ENCODE assay signal across 21 cellular contexts in genomic region chr7:52696183-52696582, GRCh38.
"Had no signal": no experiment of that assay in that cellular context is flagged by ENCODE, and none has a peak within 500 bp of the region (broad histone marks: within the 10 kb centered on the region; RNA-seq: fewer than 3 reads in every experiment).

No MANE protein-coding gene starts in this region.

- FAIRE-seq: frontal cortex, keratinocyte had no signal

- H3K4me1 Mint-ChIP-seq: activated naive CD8-positive, alpha-beta T cell treated with anti-CD3 and anti-CD28 coated beads, Interleukin-2, amount 10 ng/mL, durations not matched to agents 7 days and 5 days had no signal

- H3K4me3 ChIP-seq: coronary artery, left ventricle myocardium inferior, psoas muscle, sigmoid colon, thoracic aorta had no signal

- ATAC-seq: activated CD8-positive, alpha-beta T cell treated with anti-CD3 and anti-CD28 coated beads for 36 hours; activated T-cell treated with anti-CD3 and anti-CD28 coated beads, Interleukin-2, amount 50 U/mL, for 72 hours; psoas muscle had no signal

- H3K4me3 Mint-ChIP-seq: activated CD8-positive, alpha-beta T cell treated with anti-CD3 and anti-CD28 coated beads for 36 hours; activated naive CD8-positive, alpha-beta T cell treated with anti-CD3 and anti-CD28 coated beads, Interleukin-2, amount 10 ng/mL, durations not matched to agents 7 days and 5 days; activated T-cell treated with anti-CD3 and anti-CD28 coated beads, Interleukin-2, amount 50 U/mL, for 72 hours; memory B cell; nephron; stimulated activated naive CD8-positive, alpha-beta T cell treated with anti-CD3 and anti-CD28 coated beads, Interleukin-15, Interleukin-2, amounts not matched to agents 100 ng/mL and 50 ng/mL, for 24 hours had no signal

- DNase-seq: activated CD4-positive, alpha-beta T cell treated with anti-CD3 and anti-CD28 coated beads for 4 hours; activated CD8-positive, alpha-beta memory T cell treated with anti-CD3 and anti-CD28 coated beads, Interleukin-2, amount 50 U/mL, for 4 hours; activated CD8-positive, alpha-beta T cell treated with anti-CD3 and anti-CD28 coated beads for 36 hours; activated naive CD8-positive, alpha-beta T cell treated with anti-CD3 and anti-CD28 coated beads, Interleukin-2, amount 10 ng/mL, durations not matched to agents 7 days and 5 days; activated T-cell treated with anti-CD3 and anti-CD28 coated beads, Interleukin-2, amount 50 U/mL, for 72 hours; aorta; central memory CD4-positive, alpha-beta T cell; effector CD8-positive, alpha-beta T cell; left ventricle myocardium inferior; psoas muscle; sigmoid colon; stimulated activated CD4-positive, alpha-beta T cell treated with anti-CD3 and anti-CD28 coated beads, Interleukin-12 subunit alpha, Interleukin-12 subunit beta, amount 100 ng/mL, for 4 hours; stimulated activated CD4-positive, alpha-beta T cell treated with anti-CD3 and anti-CD28 coated beads, Interleukin-4, amount 100 ng/mL, for 1 hour; T1000 had no signal

- H3K27ac ChIP-seq: coronary artery, left ventricle myocardium inferior, psoas muscle, sigmoid colon, thoracic aorta had no signal

- H3K36me3 Mint-ChIP-seq: activated naive CD8-positive, alpha-beta T cell treated with anti-CD3 and anti-CD28 coated beads, Interleukin-2, amount 10 ng/mL, durations not matched to agents 7 days and 5 days; memory B cell had no signal

- H3K27ac Mint-ChIP-seq: activated CD8-positive, alpha-beta T cell treated with anti-CD3 and anti-CD28 coated beads for 36 hours; activated naive CD8-positive, alpha-beta T cell treated with anti-CD3 and anti-CD28 coated beads, Interleukin-2, amount 10 ng/mL, durations not matched to agents 7 days and 5 days; activated T-cell treated with anti-CD3 and anti-CD28 coated beads, Interleukin-2, amount 50 U/mL, for 72 hours; memory B cell; stimulated activated naive CD8-positive, alpha-beta T cell treated with anti-CD3 and anti-CD28 coated beads, Interleukin-15, Interleukin-2, amounts not matched to agents 100 ng/mL and 50 ng/mL, for 24 hours had no signal

- H3K27me3 ChIP-seq: sigmoid colon had no signal

- H3K4me1 ChIP-seq: left ventricle myocardium inferior, psoas muscle had no signal

- H3K9me3 ChIP-seq: psoas muscle, sigmoid colon, thoracic aorta had no signal

- H3K36me3 ChIP-seq: left ventricle myocardium inferior, sigmoid colon, thoracic aorta had no signal

- H3K27me3 Mint-ChIP-seq: activated CD8-positive, alpha-beta T cell treated with anti-CD3 and anti-CD28 coated beads for 36 hours; activated naive CD8-positive, alpha-beta T cell treated with anti-CD3 and anti-CD28 coated beads, Interleukin-2, amount 10 ng/mL, durations not matched to agents 7 days and 5 days; memory B cell; stimulated activated naive CD8-positive, alpha-beta T cell treated with anti-CD3 and anti-CD28 coated beads, Interleukin-15, Interleukin-2, amounts not matched to agents 100 ng/mL and 50 ng/mL, for 24 hours had no signal
